Comparison of ENCODE assay signal across 1 cellular context in genomic region chr17:42322382-42323267, GRCh38.
TF ChIP-seq lines count a peak whose summit lies in the region.

No MANE protein-coding gene starts in this region.

TF ChIP-seq in HepG2, 621 proteins besides CTCF, POLR2A, EP300 and RAD21 (continued from another document):
- TF ChIP-seq MXD4 (CRISPR knock-in tag; IDR thresholded peaks at IDR 0.05) (peak; percentile 80; the same call in 1 of the 2 replicates), ZNF317 (CRISPR knock-in tag; IDR thresholded peaks at IDR 0.05) (no peak), ZNF775 (CRISPR knock-in tag; IDR thresholded peaks at IDR 0.05; ENCODE audit: borderline replicate concordance) (no peak), GATA4 (IDR thresholded peaks at IDR 0.05; ENCODE audit: borderline replicate concordance, low read depth) (no peak), ZFAT (CRISPR knock-in tag; conservative IDR thresholded peaks at IDR 0.05) (no peak), ZC3H4 (CRISPR knock-in tag; IDR thresholded peaks at IDR 0.05; ENCODE audit: borderline replicate concordance) (no peak), ZNF563 (CRISPR knock-in tag; IDR thresholded peaks at IDR 0.05) (no peak), RFX1 (IDR thresholded peaks at IDR 0.05) (no peak), TEAD2 (CRISPR knock-in tag; IDR thresholded peaks at IDR 0.05) (no peak), ELF4 (CRISPR knock-in tag; IDR thresholded peaks at IDR 0.05; ENCODE audit: borderline replicate concordance) (no peak), ZNF652 (CRISPR knock-in tag; IDR thresholded peaks at IDR 0.05; ENCODE audit: borderline replicate concordance, low read depth) (peak; percentile 38; the same call in 1 of the 2 replicates), ZNF564 (CRISPR knock-in tag; IDR thresholded peaks at IDR 0.05) (no peak), ZNF17 (CRISPR knock-in tag; IDR thresholded peaks at IDR 0.05) (no peak), ZNF562 (CRISPR knock-in tag; IDR thresholded peaks at IDR 0.05; ENCODE audit: borderline replicate concordance) (no peak), ZNF350 (CRISPR knock-in tag; IDR thresholded peaks at IDR 0.05; ENCODE audit: borderline replicate concordance, low read depth) (no peak), SIN3A (IDR thresholded peaks at IDR 0.05; ENCODE audit: borderline replicate concordance, low read depth, low read length) (no peak), CEBPB (IDR thresholded peaks at IDR 0.05; ENCODE audit: borderline replicate concordance, low read depth, low read length) (no peak), ZNF850 (CRISPR knock-in tag; conservative IDR thresholded peaks at IDR 0.05) (no peak), ZNF34 (CRISPR knock-in tag; IDR thresholded peaks at IDR 0.05; ENCODE audit: borderline replicate concordance) (no peak), KDM2A (CRISPR knock-in tag; IDR thresholded peaks at IDR 0.05; ENCODE audit: borderline replicate concordance, low read depth) (peak; percentile 94), AGO1 (IDR thresholded peaks at IDR 0.05; ENCODE audit: low read depth, low read length, poor library complexity, severe bottlenecking) (no peak), BCL3 (CRISPR knock-in tag; IDR thresholded peaks at IDR 0.05) (no peak), SMAD3 (CRISPR knock-in tag; IDR thresholded peaks at IDR 0.05) (0 out of 2 replicates have a peak, but pooled peaks have one; percentile 57), KMT2B (CRISPR knock-in tag; IDR thresholded peaks at IDR 0.05) (peak; percentile 57; the same call in 1 of the 2 replicates), ZNF160 (CRISPR knock-in tag; IDR thresholded peaks at IDR 0.05) (no peak; the same call in 1 of the 2 replicates), ZNF543 (CRISPR knock-in tag; IDR thresholded peaks at IDR 0.05) (no peak), ZNF318 (CRISPR knock-in tag; IDR thresholded peaks at IDR 0.05) (no peak), TOPORS (CRISPR knock-in tag; IDR thresholded peaks at IDR 0.05) (peak; percentile 41; the same call in 1 of the 2 replicates), EHMT2 (IDR thresholded peaks at IDR 0.05; ENCODE audit: borderline replicate concordance, low read depth, low read length) (no peak), ZMYM2 (CRISPR knock-in tag; IDR thresholded peaks at IDR 0.05) (no peak), ZKSCAN5 (CRISPR knock-in tag; IDR thresholded peaks at IDR 0.05) (no peak), MEIS2 (CRISPR knock-in tag; IDR thresholded peaks at IDR 0.05) (no peak), ZNF230 (CRISPR knock-in tag; IDR thresholded peaks at IDR 0.05) (no peak), ZNF234 (CRISPR knock-in tag; conservative IDR thresholded peaks at IDR 0.05) (no peak), POGZ (CRISPR knock-in tag; IDR thresholded peaks at IDR 0.05) (peak; percentile 30; the same call in 1 of the 2 replicates)
- TF ChIP-seq, protein P1, sequence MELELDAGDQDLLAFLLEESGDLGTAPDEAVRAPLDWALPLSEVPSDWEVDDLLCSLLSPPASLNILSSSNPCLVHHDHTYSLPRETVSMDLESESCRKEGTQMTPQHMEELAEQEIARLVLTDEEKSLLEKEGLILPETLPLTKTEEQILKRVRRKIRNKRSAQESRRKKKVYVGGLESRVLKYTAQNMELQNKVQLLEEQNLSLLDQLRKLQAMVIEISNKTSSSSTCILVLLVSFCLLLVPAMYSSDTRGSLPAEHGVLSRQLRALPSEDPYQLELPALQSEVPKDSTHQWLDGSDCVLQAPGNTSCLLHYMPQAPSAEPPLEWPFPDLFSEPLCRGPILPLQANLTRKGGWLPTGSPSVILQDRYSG (CRISPR knock-in tag; IDR thresholded peaks at IDR 0.05): no peak
- TF ChIP-seq, protein P2, sequence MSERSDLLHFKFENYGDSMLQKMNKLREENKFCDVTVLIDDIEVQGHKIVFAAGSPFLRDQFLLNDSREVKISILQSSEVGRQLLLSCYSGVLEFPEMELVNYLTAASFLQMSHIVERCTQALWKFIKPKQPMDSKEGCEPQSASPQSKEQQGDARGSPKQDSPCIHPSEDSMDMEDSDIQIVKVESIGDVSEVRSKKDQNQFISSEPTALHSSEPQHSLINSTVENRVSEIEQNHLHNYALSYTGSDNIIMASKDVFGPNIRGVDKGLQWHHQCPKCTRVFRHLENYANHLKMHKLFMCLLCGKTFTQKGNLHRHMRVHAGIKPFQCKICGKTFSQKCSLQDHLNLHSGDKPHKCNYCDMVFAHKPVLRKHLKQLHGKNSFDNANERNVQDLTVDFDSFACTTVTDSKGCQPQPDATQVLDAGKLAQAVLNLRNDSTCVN (CRISPR knock-in tag; IDR thresholded peaks at IDR 0.05; ENCODE audit: borderline replicate concordance): peak; percentile 70; the same call in 1 of the 2 replicates
- TF ChIP-seq, protein P3, sequence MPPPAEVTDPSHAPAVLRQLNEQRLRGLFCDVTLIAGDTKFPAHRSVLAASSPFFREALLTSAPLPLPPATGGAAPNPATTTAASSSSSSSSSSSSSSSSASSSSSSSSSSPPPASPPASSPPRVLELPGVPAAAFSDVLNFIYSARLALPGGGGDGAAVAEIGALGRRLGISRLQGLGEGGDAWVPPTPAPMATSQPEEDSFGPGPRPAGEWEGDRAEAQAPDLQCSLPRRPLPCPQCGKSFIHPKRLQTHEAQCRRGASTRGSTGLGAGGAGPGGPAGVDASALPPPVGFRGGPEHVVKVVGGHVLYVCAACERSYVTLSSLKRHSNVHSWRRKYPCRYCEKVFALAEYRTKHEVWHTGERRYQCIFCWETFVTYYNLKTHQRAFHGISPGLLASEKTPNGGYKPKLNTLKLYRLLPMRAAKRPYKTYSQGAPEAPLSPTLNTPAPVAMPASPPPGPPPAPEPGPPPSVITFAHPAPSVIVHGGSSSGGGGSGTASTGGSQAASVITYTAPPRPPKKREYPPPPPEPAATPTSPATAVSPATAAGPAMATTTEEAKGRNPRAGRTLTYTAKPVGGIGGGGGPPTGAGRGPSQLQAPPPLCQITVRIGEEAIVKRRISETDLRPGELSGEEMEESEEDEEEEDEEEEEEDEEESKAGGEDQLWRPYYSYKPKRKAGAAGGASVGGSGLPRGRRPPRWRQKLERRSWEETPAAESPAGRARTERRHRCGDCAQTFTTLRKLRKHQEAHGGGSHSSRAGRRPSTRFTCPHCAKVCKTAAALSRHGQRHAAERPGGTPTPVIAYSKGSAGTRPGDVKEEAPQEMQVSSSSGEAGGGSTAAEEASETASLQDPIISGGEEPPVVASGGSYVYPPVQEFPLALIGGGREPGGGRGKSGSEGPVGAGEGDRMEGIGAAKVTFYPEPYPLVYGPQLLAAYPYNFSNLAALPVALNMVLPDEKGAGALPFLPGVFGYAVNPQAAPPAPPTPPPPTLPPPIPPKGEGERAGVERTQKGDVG (CRISPR knock-in tag; IDR thresholded peaks at IDR 0.05; ENCODE audit: borderline replicate concordance): 0 out of 2 replicates have a peak, but pooled peaks have one; percentile 74
